ENCODE assay signal across 11 cellular contexts in the genomic region with DNA sequence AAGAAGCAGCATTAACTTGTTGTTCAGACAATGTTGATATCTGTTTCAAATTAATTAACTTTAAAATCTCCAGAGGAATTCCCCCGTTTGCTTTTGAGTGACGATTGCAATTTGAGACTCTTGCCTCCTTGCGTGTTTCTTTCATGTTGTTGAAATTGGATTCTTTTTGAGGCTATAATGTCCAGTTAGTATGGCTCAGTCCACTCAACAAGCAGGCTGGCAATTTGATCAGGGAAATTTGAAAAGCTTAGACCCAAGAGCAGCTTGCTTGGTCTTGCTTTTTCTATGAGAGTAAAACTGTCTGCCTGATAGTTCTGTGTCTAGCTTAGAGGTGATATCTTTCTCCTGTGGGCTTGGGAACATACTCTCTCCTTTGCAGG. TPM values are rescaled to one million over a fixed set of nuclear protein-coding genes. Genes with fewer than 3 reads are reported as not detected.
DNase-seq lines count a peak whose midpoint lies in the region; ATAC-seq, FAIRE-seq and TF ChIP-seq lines count a peak whose summit lies in the region.
"Had no signal": no experiment of that assay in that cellular context is flagged by ENCODE, and none has a peak within 500 bp of the region (broad histone marks: within the 10 kb centered on the region; RNA-seq: fewer than 3 reads in every experiment).

No MANE protein-coding gene starts in this region.

- no peak overlapping the region for H4K91ac ChIP-seq in IMR-90 (ENCODE audit: insufficient read depth, low read depth, low read length)

- RAD21 ChIA-PET in GM12878 (lab: Charles Lee; ENCODE audit: unreplicated experiment) = interaction anchor here (1.2 kb wide), 1 partner anchor 50 kb away, joined by 3 read pairs; no protein-coding TSS in a partner anchor

- H3K27me3 Mint-ChIP-seq in natural killer cell (ENCODE audit: low read depth in 2 of 2) = no peaks in the 10 kb centered on the region

- no peaks in the 10 kb centered on the region for H3K36me3 Mint-ChIP-seq in natural killer cell

- H2BK20ac ChIP-seq in IMR-90 (ENCODE audit: low read depth, low read length) = no peak overlapping the region

- intact Hi-C loops in IMR-90 (cut with micrococcal nuclease) (no loop called here), GM12878 (cut with micrococcal nuclease; ENCODE audit: unreplicated experiment) (loop anchor here (5.0 kb wide), 2 partner anchors 111 to 244 kb away; a partner anchor contains a TSS), natural killer cell (cut with micrococcal nuclease) (loop anchor here (5.0 kb wide), 1 partner anchor 54 kb away; no protein-coding TSS in a partner anchor)

- no peak for TF ChIP-seq EP300 in GM12878 (IDR thresholded peaks at IDR 0.05; ENCODE audit: borderline replicate concordance in 1 of 2, control insufficient read depth in 1 of 2, low read depth in 2 of 2, low read length in 2 of 2)

- DNase-seq in GM06990 (ENCODE audit: extremely low read depth, insufficient read length) (no peak), IMR-90 (peak; percentile 33), GM12878 (ENCODE audit: low read depth, low spot score) (no peak), natural killer cell (no peak), RKO (ENCODE audit: low spot score) (no peak)
- DNase-seq: cortex of kidney, foreskin fibroblast, left ventricle myocardium inferior, SIG-M5 had no signal

- in situ Hi-C loops in IMR-90 (cut with MboI; ENCODE audit: low sequenced_read_pairs) (no loop called here), GM12878 (cut with MboI) (loop anchor here (5.0 kb wide), 1 partner anchor 161 kb away; no protein-coding TSS in a partner anchor)

- H3K56ac ChIP-seq in IMR-90 (ENCODE audit: extremely low read depth, insufficient read depth, low read length) = no peak overlapping the region

- H3K27me3 ChIP-seq in GM06990 (replicated peaks; ENCODE audit: control insufficient read depth, insufficient read depth, low read length) = no peaks in the 10 kb centered on the region
- no peaks in the 10 kb centered on the region for H3K27me3 ChIP-seq in IMR-90 (ENCODE audit: control insufficient read depth, insufficient read depth, low read length)
- H3K27me3 ChIP-seq in GM12878 (replicated peaks in 1 of 2; ENCODE audit: control insufficient read depth in 2 of 2, insufficient read depth in 2 of 2, low read length in 1 of 2) = no peaks in the 10 kb centered on the region

- H2BK15ac ChIP-seq in IMR-90 (ENCODE audit: low read depth, low read length) = no peak overlapping the region

- no peak overlapping the region for H3K9ac ChIP-seq in IMR-90 (ENCODE audit: low read depth, low read length)
- peak overlapping the region; percentile 91 for H3K9ac ChIP-seq in GM12878 (ENCODE audit: control insufficient read depth, insufficient read depth, low read length)

- no peak for TF ChIP-seq POLR2A in IMR-90 (IDR thresholded peaks at IDR 0.05; ENCODE audit: low read depth, low read length)
- no peak for TF ChIP-seq POLR2A in GM12878 (IDR thresholded peaks at IDR 0.05; ENCODE audit: low read depth, low read length)

- H4K20me1 ChIP-seq in IMR-90 (ENCODE audit: insufficient read depth, low read length) (peaks cover 57% of the 10 kb centered on the region), GM12878 (ENCODE audit: control insufficient read depth, insufficient read depth) (peaks cover 4% of the 10 kb centered on the region)

- no peak overlapping the region for H3K14ac ChIP-seq in IMR-90 (replicated peaks; ENCODE audit: low read depth, low read length)

- TF ChIP-seq CTCF in GM06990 (IDR thresholded peaks at IDR 0.05; ENCODE audit: insufficient read depth, low read length, poor library complexity, severe bottlenecking) (no peak), IMR-90 (conservative IDR thresholded peaks at IDR 0.05; ENCODE audit: low read depth, low read length) (no peak), GM12878 (IDR thresholded peaks at IDR 0.05 in 2 of 3, conservative IDR thresholded peaks at IDR 0.05 in 1 of 3; ENCODE audit: control insufficient read depth in 2 of 3, extremely low read depth in 1 of 3, insufficient read depth in 1 of 3, low read depth in 3 of 3, low read length in 3 of 3) (no peak), natural killer cell (IDR thresholded peaks at IDR 0.05) (no peak)

- no peak overlapping the region for H2BK120ac ChIP-seq in IMR-90 (ENCODE audit: low read depth, low read length)

- TF ChIP-seq RAD21 in IMR-90 (IDR thresholded peaks at IDR 0.05; ENCODE audit: low read length) (no peak), GM12878 (IDR thresholded peaks at IDR 0.05; ENCODE audit: insufficient read depth, low read depth, low read length) (no peak)

- no peak overlapping the region for H3K23ac ChIP-seq in IMR-90 (ENCODE audit: low read depth, low read length)

- H3K4me2 ChIP-seq in IMR-90 (ENCODE audit: low read depth, low read length) (no peak overlapping the region), GM12878 (ENCODE audit: control insufficient read depth, insufficient read depth) (peak overlapping the region; percentile 95)

- no peak overlapping the region for H4K5ac ChIP-seq in IMR-90 (ENCODE audit: low read depth, low read length)

- H4K8ac ChIP-seq in IMR-90 (ENCODE audit: low read depth in 2 of 2, low read length in 2 of 2) = no peak overlapping the region

- no peak overlapping the region for H2BK5ac ChIP-seq in IMR-90 (ENCODE audit: low read depth, low read length, poor library complexity, severe bottlenecking)

- H3K36me3 ChIP-seq in GM06990 (ENCODE audit: control insufficient read depth, insufficient read depth, low read length) = peaks cover 8% of the 10 kb centered on the region
- peaks cover 3% of the 10 kb centered on the region for H3K36me3 ChIP-seq in IMR-90 (ENCODE audit: control insufficient read depth, insufficient read depth, low read length)
- H3K36me3 ChIP-seq in GM12878 (ENCODE audit: control insufficient read depth in 2 of 2, insufficient read depth in 2 of 2, low read length in 1 of 2) = peaks cover 2 to 18% of the 10 kb centered on the region in 2 experiments; a peak in 3 of 4 replicates
- H3K36me3 ChIP-seq: left ventricle myocardium inferior had no signal

- peaks cover 6% of the 10 kb centered on the region for H3K4me1 ChIP-seq in IMR-90 (ENCODE audit: control insufficient read depth, insufficient read depth, low read length)
- H3K4me1 ChIP-seq in GM12878 (ENCODE audit: control insufficient read depth, insufficient read depth, low read length) = peaks cover 15% of the 10 kb centered on the region

- BruUV-seq in IMR-90 (replicated peaks; lab: Mats Ljungman, UMichigan) (no TSS peak), GM12878 (replicated peaks; lab: Mats Ljungman, UMichigan) (no TSS peak)

- no CpG with 5 or more reads among the region's 3 CpGs for WGBS in IMR-90 (ENCODE audit: extremely low coverage in 2 of 2, insufficient read length in 1 of 2), 2 experiments
- WGBS in GM12878 (ENCODE audit: insufficient coverage, insufficient replicate concordance, low lambda C conversion rate, missing lambda C conversion rate) = 0% methylated on average over 3 of the region's 3 CpGs

- H3K9me3 Mint-ChIP-seq in natural killer cell = no peaks in the 10 kb centered on the region

- H2AK9ac ChIP-seq in IMR-90 (replicated peaks; ENCODE audit: low read depth, low read length, poor library complexity) = no peak overlapping the region

- H3K4ac ChIP-seq in IMR-90 (ENCODE audit: low read depth, low read length) = no peak overlapping the region

- peak overlapping the region; percentile 99 for H3K4me3 Mint-ChIP-seq in natural killer cell

- peaks cover 4% of the 10 kb centered on the region; the same call in 1 of the 2 replicates for H3K9me1 ChIP-seq in IMR-90 (ENCODE audit: insufficient read depth, low read length)

- H3K27ac ChIP-seq in IMR-90 (ENCODE audit: insufficient read depth, low read length) = no peak overlapping the region
- peak overlapping the region; percentile 95 for H3K27ac ChIP-seq in GM12878 (ENCODE audit: control insufficient read depth, insufficient read depth)
- H3K27ac ChIP-seq: left ventricle myocardium inferior had no signal

- no peak overlapping the region for H2AFZ ChIP-seq in IMR-90 (replicated peaks; ENCODE audit: low read length, poor library complexity)
- H2AFZ ChIP-seq in GM12878 (ENCODE audit: control insufficient read depth, low read depth, low read length) = no peak overlapping the region

- peaks cover 17 to 51% of the 10 kb centered on the region in 2 experiments for H3K79me1 ChIP-seq in IMR-90 (ENCODE audit: low read depth in 1 of 2, low read length in 2 of 2)

- no peak for FAIRE-seq in GM12878 (lab: Jason Lieb, UNC)

- ATAC-seq in IMR-90 (ENCODE audit: low read depth) = no peak
- ATAC-seq in GM12878 = no peak
- ATAC-seq in natural killer cell = no peak
- ATAC-seq in HG03159 (IDR thresholded peaks at IDR 0.05; ENCODE audit: unreplicated experiment) = no peak
- ATAC-seq in GM19023 (IDR thresholded peaks at IDR 0.05; ENCODE audit: unreplicated experiment) = no peak

- SMC1A ChIA-PET in GM12878 (lab: Charles Lee; ENCODE audit: uncharacterized antibody, unreplicated experiment) = interaction anchor here (0.9 to 1.4 kb wide), 3 partner anchors 55 to 134 kb away, joined by 3 to 4 read pairs (median 3); no protein-coding TSS in a partner anchor

- POLR2A ChIA-PET in IMR-90 (lab: Charles Lee; ENCODE audit: unreplicated experiment) (no interaction called here), GM12878 (lab: Charles Lee) (interaction anchor here (0.9 to 3.7 kb wide), 2 partner anchors 72 to 116 kb away, joined by 3 to 30 read pairs; a partner anchor contains a TSS)

- CTCF ChIA-PET in IMR-90 (lab: Yijun Ruan, JAX) (no interaction called here), GM12878 (lab: Yijun Ruan, JAX) (interaction anchor here (0.6 to 1.5 kb wide), 3 partner anchors 58 to 160 kb away, joined by 3 to 4 read pairs (median 3); no protein-coding TSS in a partner anchor)

- H3K4me1 Mint-ChIP-seq in natural killer cell = peaks cover 68 to 74% of the 10 kb centered on the region in 2 donors

- no peaks in the 10 kb centered on the region for H3K9me3 ChIP-seq in IMR-90 (ENCODE audit: control insufficient read depth, insufficient read depth, low read length)
- no peaks in the 10 kb centered on the region for H3K9me3 ChIP-seq in GM12878 (replicated peaks; ENCODE audit: control insufficient read depth, insufficient read depth, low read length)
- H3K9me3 ChIP-seq: left ventricle myocardium inferior had no signal

- H3K27ac Mint-ChIP-seq in natural killer cell = peak overlapping the region; percentile 92 to 97

- dilution Hi-C loops in IMR-90 (cut with HindIII; ENCODE audit: low sequenced_read_pairs, unreplicated experiment) = no loop called here

- H3K18ac ChIP-seq in IMR-90 (ENCODE audit: low read depth, low read length) = no peak overlapping the region

- H2AK5ac ChIP-seq in IMR-90 (ENCODE audit: low read depth, low read length) = no peak overlapping the region

- H3K4me3 ChIP-seq in GM06990 (replicated peaks; ENCODE audit: low read depth, low read length) = peak overlapping the region; percentile 97
- H3K4me3 ChIP-seq in IMR-90 (ENCODE audit: insufficient read depth, low read depth, low read length) = no peak overlapping the region
- H3K4me3 ChIP-seq in GM12878 = peak overlapping the region; percentile 97
- H3K4me3 ChIP-seq: left ventricle myocardium inferior had no signal

- H3K79me2 ChIP-seq in GM12878 (ENCODE audit: control insufficient read depth, insufficient read depth, low read length) = peaks cover 81% of the 10 kb centered on the region

RNA-seq across cellular contexts. Expression of a gene that starts 2.0 kb away (rescaled TPM):
- 2.5 TPM in 2 replicates for total RNA-seq in IMR-90 (2012; rRNA removed)
- 5.0 and 5.9 TPM in 2 replicates for polyA plus RNA-seq in IMR-90 (2012; rRNA removed)
- polyA plus RNA-seq in IMR-90 (2012; cell fraction: cytosol; rRNA removed) = 1.6 and 2.6 TPM in 2 replicates
- 32.3 and 36.4 TPM in 2 replicates for polyA plus RNA-seq in IMR-90 (2012; cell fraction: nucleus; rRNA removed; ENCODE audit: low replicate concordance)
- 84.5 and 96.1 TPM in 2 replicates for total RNA-seq in GM12878 (2013; cell fraction: nucleolus; rRNA removed)
- total RNA-seq in GM12878 (2014; rRNA removed) = 16.0 and 18.6 TPM in 2 replicates
- 14.6 and 15.0 TPM in 2 replicates for total RNA-seq in GM12878 (2014; rRNA removed; fragmentation: Illumina TruSeq; extraction: Trizol)
- total RNA-seq in GM12878 (2021) = 29.3 and 32.8 TPM in 2 replicates
- 10.9 TPM for polyA plus RNA-seq in GM12878 (2011; ENCODE audit: low read depth)
- polyA plus RNA-seq in GM12878 (2011; rRNA removed) = 13.5 and 25.2 TPM in 2 replicates
- polyA plus RNA-seq in GM12878 (2011; cell fraction: cytosol; rRNA removed) = 25.6 and 29.9 TPM in 2 replicates
- polyA plus RNA-seq in GM12878 (2011; cell fraction: nucleus; rRNA removed) = 63.4 and 63.6 TPM in 2 replicates
- 19.4 and 25.4 TPM in 2 replicates for polyA plus RNA-seq in GM12878 (2012)
- 20.1 and 22.7 TPM in 2 replicates for polyA plus RNA-seq in GM12878 (2014; fragmentation: Illumina TruSeq; extraction: Trizol)
- 1 to 10 TPM; 1.1 to 1.8 TPM for polyA plus RNA-seq in GM12878 (2014; fragmentation: Nextera tagmentation; extraction: Ambion mirVana)
- polyA plus RNA-seq in GM12878 (2014; rRNA removed) = 33.4 and 38.7 TPM in 2 replicates
- polyA plus RNA-seq in GM12878 (2016; fragmentation: Nextera tagmentation; extraction: Ambion mirVana) = 10 to 100 TPM; 33.0 to 33.4 TPM
- polyA minus RNA-seq in GM12878 (2011; rRNA and poly(A)+ RNA removed) = 24.9 and 41.5 TPM in 2 replicates
- 11.7 and 12.0 TPM in 2 replicates for polyA minus RNA-seq in GM12878 (2011; cell fraction: cytosol; rRNA and poly(A)+ RNA removed)
- polyA minus RNA-seq in GM12878 (2011; cell fraction: nucleus; rRNA and poly(A)+ RNA removed) = 21.8 and 35.0 TPM in 2 replicates
- 10 to 100 TPM; 56.4 to 59.2 (median 58.3) TPM for total RNA-seq in natural killer cell
